21 cellular contexts compared by ENCODE assay signal in genomic region chr11:115220881-115221280, GRCh38.
A peak's percentile ranks its signal among the peaks of the same experiment; 100 is the strongest.
DNase-seq lines count a peak whose midpoint lies in the region; ATAC-seq and TF ChIP-seq lines count a peak whose summit lies in the region.
"Had no signal": no experiment of that assay in that cellular context is flagged by ENCODE, and none has a peak within 500 bp of the region (broad histone marks: within the 10 kb centered on the region; RNA-seq: fewer than 3 reads in every experiment).

No MANE protein-coding gene starts in this region.

- CTCF ChIA-PET in HEK293T (lab: Yijun Ruan, JAX): no interaction called here

- POLR2A ChIA-PET in HEK293T (lab: Yijun Ruan, JAX): no interaction called here

- intact Hi-C loops in psoas muscle (cut with DNase I): loop anchor here in 1 of 2 donors (2.0 to 10.0 kb wide), 2 partner anchors 52 to 116 kb away; no protein-coding TSS in a partner anchor

- H3K27ac ChIP-seq in VCaP (peak overlapping the region; percentile 47), psoas muscle (peak overlapping the region; percentile 88)

- DNase-seq in HEK293T (ENCODE audit: extremely low spot score) (no peak), NCI-H446 (lab: John Stamatoyannopoulos, UW) (peak; percentile 10 to 60), psoas muscle (no peak), NCI-H345 treated with DMSO at 0.1 percent for 48 hours (lab: John Stamatoyannopoulos, UW; ENCODE audit: unreplicated experiment) (no peak)
- DNase-seq in stimulated activated CD4-positive, alpha-beta T cell treated with anti-CD3 and anti-CD28 coated beads, Interleukin-2, amount 100 ng/mL, for 48 hours: no peak
- DNase-seq: AML-193; C1 segment of cervical spinal cord; Calu3; CD8-positive, alpha-beta T cell; DMS153; GOT3; HCEC 1CT; Kasumi-1; NCI-H1436 treated with DMSO at 0.1 percent for 48 hours; NCI-H1930; NCI-H2227 treated with DMSO at 0.1 percent for 48 hours; NCI-H524 treated with DMSO at 0.1 percent for 48 hours; PC-3; Right ventricle myocardium superior had no signal

- H3K36me3 ChIP-seq in psoas muscle (ENCODE audit: insufficient read depth in 1 of 2, low read depth in 1 of 2): no peaks in the 10 kb centered on the region

- H3K9me3 ChIP-seq in psoas muscle: no peaks in the 10 kb centered on the region

- no peaks in the 10 kb centered on the region for H3K27me3 ChIP-seq in psoas muscle (ENCODE audit: insufficient read depth in 3 of 3, low read length in 2 of 3)

- H3K4me3 ChIP-seq in psoas muscle: peak overlapping the region; percentile 35

- peaks cover 33% of the 10 kb centered on the region for H3K4me1 ChIP-seq in psoas muscle

- WGBS in psoas muscle, 3 donors: 30 to 34% (median 33%) methylated on average over 3 of the region's 3 CpGs

- TF ChIP-seq CTCF in VCaP (conservative IDR thresholded peaks at IDR 0.05): no peak
- TF ChIP-seq CTCF in psoas muscle (IDR thresholded peaks at IDR 0.05): no peak

- ATAC-seq in psoas muscle: peak; percentile 71 to 93 (median 80)
- no peak for ATAC-seq in GM19395 (IDR thresholded peaks at IDR 0.05; ENCODE audit: unreplicated experiment)
- ATAC-seq: CD8-positive, alpha-beta T cell; PC-3 had no signal

TF ChIP-seq in HEK293T, 16 proteins besides CTCF, POLR2A, EP300 and RAD21:
- TF ChIP-seq FOXA1 (IDR thresholded peaks at IDR 0.05) (no peak), FOXM1 (IDR thresholded peaks at IDR 0.05; ENCODE audit: borderline replicate concordance) (no peak), PKNOX1 (IDR thresholded peaks at IDR 0.05) (peak; percentile 29)
TF ChIP-seq in HEK293T: peak in this region for 1.

Comparison
In these comparisons a context has a peak if more than half of its experiments do, and no peak if none do; other contexts are left out.
1. DNase-seq: peak in NCI-H446 (2 of 2); none in HEK293T (single experiment), psoas muscle (0 of 2), stimulated activated CD4-positive, alpha-beta T cell treated with anti-CD3 and anti-CD28 coated beads, Interleukin-2, amount 100 ng/mL, for 48 hours (0 of 2) and NCI-H345 treated with DMSO at 0.1 percent for 48 hours (single experiment).